ENCODE assay signal across 1 cellular context in the genomic region with DNA sequence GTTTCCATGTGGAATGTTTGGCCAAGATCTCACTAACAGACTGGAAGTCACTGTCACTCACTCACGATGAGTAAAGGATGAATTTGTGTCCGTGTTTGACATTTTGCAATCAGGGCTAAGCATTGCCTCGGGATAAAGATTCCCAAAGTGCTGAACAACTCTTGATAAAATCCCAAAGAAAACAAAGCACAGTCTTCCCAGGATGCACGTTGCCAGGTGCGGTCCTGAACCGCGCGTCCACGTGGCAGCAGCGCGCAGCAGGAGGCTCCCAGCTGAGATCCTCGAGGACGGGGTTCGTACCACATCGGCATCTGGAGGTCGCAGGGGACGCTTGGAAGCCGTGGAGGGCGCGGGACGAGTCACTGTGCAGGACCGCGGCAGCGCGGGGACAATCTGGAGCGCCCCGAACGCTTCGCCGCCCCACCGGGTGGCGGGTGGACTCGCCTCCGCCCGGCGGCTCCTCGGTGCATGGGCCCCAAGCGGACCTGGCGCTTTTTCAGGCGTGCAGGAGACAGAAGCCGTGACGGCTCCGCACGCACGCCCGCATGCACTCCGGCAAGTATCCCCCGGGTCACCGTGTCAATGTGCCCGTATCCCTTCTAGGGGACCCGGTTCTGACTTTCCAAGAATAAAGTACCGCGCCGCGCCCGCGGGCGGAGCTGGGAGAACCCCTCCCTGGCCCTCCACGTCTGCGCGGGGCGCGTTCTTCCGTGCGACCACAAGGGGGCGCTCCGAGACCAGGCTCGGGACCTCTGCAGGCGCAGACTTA.
TF ChIP-seq lines count a peak whose summit lies in the region.

No MANE protein-coding gene starts in this region.

TF ChIP-seq in HepG2, 621 proteins besides CTCF, POLR2A, EP300 and RAD21 (continued from another document and continues in another):
- TF ChIP-seq, protein P1, sequence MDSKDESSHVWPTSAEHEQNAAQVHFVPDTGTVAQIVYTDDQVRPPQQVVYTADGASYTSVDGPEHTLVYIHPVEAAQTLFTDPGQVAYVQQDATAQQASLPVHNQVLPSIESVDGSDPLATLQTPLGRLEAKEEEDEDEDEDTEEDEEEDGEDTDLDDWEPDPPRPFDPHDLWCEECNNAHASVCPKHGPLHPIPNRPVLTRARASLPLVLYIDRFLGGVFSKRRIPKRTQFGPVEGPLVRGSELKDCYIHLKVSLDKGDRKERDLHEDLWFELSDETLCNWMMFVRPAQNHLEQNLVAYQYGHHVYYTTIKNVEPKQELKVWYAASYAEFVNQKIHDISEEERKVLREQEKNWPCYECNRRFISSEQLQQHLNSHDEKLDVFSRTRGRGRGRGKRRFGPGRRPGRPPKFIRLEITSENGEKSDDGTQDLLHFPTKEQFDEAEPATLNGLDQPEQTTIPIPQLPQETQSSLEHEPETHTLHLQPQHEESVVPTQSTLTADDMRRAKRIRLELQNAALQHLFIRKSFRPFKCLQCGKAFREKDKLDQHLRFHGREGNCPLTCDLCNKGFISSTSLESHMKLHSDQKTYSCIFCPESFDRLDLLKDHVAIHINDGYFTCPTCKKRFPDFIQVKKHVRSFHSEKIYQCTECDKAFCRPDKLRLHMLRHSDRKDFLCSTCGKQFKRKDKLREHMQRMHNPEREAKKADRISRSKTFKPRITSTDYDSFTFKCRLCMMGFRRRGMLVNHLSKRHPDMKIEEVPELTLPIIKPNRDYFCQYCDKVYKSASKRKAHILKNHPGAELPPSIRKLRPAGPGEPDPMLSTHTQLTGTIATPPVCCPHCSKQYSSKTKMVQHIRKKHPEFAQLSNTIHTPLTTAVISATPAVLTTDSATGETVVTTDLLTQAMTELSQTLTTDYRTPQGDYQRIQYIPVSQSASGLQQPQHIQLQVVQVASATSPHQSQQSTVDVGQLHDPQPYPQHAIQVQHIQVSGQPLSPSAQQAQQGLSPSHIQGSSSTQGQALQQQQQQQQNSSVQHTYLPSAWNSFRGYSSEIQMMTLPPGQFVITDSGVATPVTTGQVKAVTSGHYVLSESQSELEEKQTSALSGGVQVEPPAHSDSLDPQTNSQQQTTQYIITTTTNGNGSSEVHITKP (CRISPR knock-in tag; IDR thresholded peaks at IDR 0.05; ENCODE audit: low read depth) = peak; percentile 27; the same call in 1 of the 2 replicates
- peak; percentile 94 for TF ChIP-seq KDM3A (CRISPR knock-in tag; IDR thresholded peaks at IDR 0.05; ENCODE audit: low read depth)
- TF ChIP-seq GATAD2A (CRISPR knock-in tag; IDR thresholded peaks at IDR 0.05) = 0 out of 2 replicates have a peak, but pooled peaks have one; percentile 38
- TF ChIP-seq, protein P2, sequence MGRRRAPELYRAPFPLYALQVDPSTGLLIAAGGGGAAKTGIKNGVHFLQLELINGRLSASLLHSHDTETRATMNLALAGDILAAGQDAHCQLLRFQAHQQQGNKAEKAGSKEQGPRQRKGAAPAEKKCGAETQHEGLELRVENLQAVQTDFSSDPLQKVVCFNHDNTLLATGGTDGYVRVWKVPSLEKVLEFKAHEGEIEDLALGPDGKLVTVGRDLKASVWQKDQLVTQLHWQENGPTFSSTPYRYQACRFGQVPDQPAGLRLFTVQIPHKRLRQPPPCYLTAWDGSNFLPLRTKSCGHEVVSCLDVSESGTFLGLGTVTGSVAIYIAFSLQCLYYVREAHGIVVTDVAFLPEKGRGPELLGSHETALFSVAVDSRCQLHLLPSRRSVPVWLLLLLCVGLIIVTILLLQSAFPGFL (CRISPR knock-in tag; IDR thresholded peaks at IDR 0.05) = peak; percentile 52; the same call in 1 of the 2 replicates
- no peak for TF ChIP-seq EZH2 (conservative IDR thresholded peaks at IDR 0.05; ENCODE audit: low read depth, low read length)
- TF ChIP-seq ZNF224 (CRISPR knock-in tag; IDR thresholded peaks at IDR 0.05) = peak; percentile 94; the same call in 1 of the 2 replicates
- no peak for TF ChIP-seq MBNL3 (CRISPR knock-in tag; conservative IDR thresholded peaks at IDR 0.05)
- TF ChIP-seq BRCA1 (CRISPR knock-in tag; IDR thresholded peaks at IDR 0.05) = 0 out of 2 replicates have a peak, but pooled peaks have one; percentile 49
- peak; percentile 97 for TF ChIP-seq IKZF4 (CRISPR knock-in tag; IDR thresholded peaks at IDR 0.05; ENCODE audit: borderline replicate concordance, low read depth, not compliant biosample characterization)
- no peak for TF ChIP-seq TCF7L2 (IDR thresholded peaks at IDR 0.05; ENCODE audit: low read depth, low read length)
- peak; percentile 53 for TF ChIP-seq ZNF451 (CRISPR knock-in tag; IDR thresholded peaks at IDR 0.05)
- peak; percentile 85 for TF ChIP-seq ZNF749 (CRISPR knock-in tag; IDR thresholded peaks at IDR 0.05; ENCODE audit: borderline replicate concordance)
- TF ChIP-seq, protein P3, sequence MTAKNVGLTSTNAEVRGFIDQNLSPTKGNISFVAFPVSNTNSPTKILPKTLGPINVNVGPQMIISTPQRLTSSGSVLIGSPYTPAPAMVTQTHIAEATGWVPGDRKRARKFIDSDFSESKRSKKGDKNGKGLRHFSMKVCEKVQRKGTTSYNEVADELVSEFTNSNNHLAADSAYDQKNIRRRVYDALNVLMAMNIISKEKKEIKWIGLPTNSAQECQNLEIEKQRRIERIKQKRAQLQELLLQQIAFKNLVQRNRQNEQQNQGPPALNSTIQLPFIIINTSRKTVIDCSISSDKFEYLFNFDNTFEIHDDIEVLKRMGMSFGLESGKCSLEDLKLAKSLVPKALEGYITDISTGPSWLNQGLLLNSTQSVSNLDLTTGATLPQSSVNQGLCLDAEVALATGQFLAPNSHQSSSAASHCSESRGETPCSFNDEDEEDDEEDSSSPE (CRISPR knock-in tag; IDR thresholded peaks at IDR 0.05) = peak; percentile 87
- TF ChIP-seq RBM22 (optimal IDR thresholded peaks at IDR 0.05; ENCODE audit: low read length) = no peak
- TF ChIP-seq ZNF644 (CRISPR knock-in tag; IDR thresholded peaks at IDR 0.05; ENCODE audit: low read depth) = no peak
- TF ChIP-seq, protein P4, sequence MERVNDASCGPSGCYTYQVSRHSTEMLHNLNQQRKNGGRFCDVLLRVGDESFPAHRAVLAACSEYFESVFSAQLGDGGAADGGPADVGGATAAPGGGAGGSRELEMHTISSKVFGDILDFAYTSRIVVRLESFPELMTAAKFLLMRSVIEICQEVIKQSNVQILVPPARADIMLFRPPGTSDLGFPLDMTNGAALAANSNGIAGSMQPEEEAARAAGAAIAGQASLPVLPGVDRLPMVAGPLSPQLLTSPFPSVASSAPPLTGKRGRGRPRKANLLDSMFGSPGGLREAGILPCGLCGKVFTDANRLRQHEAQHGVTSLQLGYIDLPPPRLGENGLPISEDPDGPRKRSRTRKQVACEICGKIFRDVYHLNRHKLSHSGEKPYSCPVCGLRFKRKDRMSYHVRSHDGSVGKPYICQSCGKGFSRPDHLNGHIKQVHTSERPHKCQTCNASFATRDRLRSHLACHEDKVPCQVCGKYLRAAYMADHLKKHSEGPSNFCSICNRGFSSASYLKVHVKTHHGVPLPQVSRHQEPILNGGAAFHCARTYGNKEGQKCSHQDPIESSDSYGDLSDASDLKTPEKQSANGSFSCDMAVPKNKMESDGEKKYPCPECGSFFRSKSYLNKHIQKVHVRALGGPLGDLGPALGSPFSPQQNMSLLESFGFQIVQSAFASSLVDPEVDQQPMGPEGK (CRISPR knock-in tag; IDR thresholded peaks at IDR 0.05) = peak; percentile 58
- TF ChIP-seq ZNF75D (CRISPR knock-in tag; IDR thresholded peaks at IDR 0.05; ENCODE audit: borderline replicate concordance) = peak; percentile 89; the same call in 1 of the 2 replicates
- TF ChIP-seq THAP11 (CRISPR knock-in tag; IDR thresholded peaks at IDR 0.05) = peak; percentile 41; the same call in 1 of the 2 replicates
- peak; percentile 84 for TF ChIP-seq ZNF788 (CRISPR knock-in tag; IDR thresholded peaks at IDR 0.05; ENCODE audit: borderline replicate concordance)
- TF ChIP-seq, protein P5, sequence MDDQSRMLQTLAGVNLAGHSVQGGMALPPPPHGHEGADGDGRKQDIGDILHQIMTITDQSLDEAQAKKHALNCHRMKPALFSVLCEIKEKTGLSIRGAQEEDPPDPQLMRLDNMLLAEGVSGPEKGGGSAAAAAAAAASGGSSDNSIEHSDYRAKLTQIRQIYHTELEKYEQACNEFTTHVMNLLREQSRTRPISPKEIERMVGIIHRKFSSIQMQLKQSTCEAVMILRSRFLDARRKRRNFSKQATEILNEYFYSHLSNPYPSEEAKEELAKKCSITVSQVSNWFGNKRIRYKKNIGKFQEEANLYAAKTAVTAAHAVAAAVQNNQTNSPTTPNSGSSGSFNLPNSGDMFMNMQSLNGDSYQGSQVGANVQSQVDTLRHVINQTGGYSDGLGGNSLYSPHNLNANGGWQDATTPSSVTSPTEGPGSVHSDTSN (CRISPR knock-in tag; IDR thresholded peaks at IDR 0.05; ENCODE audit: borderline replicate concordance) = no peak
- TF ChIP-seq, protein P6, sequence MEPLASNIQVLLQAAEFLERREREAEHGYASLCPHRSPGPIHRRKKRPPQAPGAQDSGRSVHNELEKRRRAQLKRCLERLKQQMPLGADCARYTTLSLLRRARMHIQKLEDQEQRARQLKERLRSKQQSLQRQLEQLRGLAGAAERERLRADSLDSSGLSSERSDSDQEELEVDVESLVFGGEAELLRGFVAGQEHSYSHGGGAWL (CRISPR knock-in tag; IDR thresholded peaks at IDR 0.05) = peak; percentile 97
- TF ChIP-seq, protein P7, sequence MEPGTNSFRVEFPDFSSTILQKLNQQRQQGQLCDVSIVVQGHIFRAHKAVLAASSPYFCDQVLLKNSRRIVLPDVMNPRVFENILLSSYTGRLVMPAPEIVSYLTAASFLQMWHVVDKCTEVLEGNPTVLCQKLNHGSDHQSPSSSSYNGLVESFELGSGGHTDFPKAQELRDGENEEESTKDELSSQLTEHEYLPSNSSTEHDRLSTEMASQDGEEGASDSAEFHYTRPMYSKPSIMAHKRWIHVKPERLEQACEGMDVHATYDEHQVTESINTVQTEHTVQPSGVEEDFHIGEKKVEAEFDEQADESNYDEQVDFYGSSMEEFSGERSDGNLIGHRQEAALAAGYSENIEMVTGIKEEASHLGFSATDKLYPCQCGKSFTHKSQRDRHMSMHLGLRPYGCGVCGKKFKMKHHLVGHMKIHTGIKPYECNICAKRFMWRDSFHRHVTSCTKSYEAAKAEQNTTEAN (CRISPR knock-in tag; conservative IDR thresholded peaks at IDR 0.05) = peak; percentile 34; the same call in 1 of the 2 replicates
- TF ChIP-seq ZNF546 (CRISPR knock-in tag; conservative IDR thresholded peaks at IDR 0.05) = peak; percentile 78; the same call in 1 of the 2 replicates
- TF ChIP-seq GABPA (IDR thresholded peaks at IDR 0.05; ENCODE audit: low read depth, low read length) = no peak
- TF ChIP-seq GABPA (CRISPR knock-in tag; IDR thresholded peaks at IDR 0.05; ENCODE audit: low read depth) = no peak
- TF ChIP-seq, protein P8, sequence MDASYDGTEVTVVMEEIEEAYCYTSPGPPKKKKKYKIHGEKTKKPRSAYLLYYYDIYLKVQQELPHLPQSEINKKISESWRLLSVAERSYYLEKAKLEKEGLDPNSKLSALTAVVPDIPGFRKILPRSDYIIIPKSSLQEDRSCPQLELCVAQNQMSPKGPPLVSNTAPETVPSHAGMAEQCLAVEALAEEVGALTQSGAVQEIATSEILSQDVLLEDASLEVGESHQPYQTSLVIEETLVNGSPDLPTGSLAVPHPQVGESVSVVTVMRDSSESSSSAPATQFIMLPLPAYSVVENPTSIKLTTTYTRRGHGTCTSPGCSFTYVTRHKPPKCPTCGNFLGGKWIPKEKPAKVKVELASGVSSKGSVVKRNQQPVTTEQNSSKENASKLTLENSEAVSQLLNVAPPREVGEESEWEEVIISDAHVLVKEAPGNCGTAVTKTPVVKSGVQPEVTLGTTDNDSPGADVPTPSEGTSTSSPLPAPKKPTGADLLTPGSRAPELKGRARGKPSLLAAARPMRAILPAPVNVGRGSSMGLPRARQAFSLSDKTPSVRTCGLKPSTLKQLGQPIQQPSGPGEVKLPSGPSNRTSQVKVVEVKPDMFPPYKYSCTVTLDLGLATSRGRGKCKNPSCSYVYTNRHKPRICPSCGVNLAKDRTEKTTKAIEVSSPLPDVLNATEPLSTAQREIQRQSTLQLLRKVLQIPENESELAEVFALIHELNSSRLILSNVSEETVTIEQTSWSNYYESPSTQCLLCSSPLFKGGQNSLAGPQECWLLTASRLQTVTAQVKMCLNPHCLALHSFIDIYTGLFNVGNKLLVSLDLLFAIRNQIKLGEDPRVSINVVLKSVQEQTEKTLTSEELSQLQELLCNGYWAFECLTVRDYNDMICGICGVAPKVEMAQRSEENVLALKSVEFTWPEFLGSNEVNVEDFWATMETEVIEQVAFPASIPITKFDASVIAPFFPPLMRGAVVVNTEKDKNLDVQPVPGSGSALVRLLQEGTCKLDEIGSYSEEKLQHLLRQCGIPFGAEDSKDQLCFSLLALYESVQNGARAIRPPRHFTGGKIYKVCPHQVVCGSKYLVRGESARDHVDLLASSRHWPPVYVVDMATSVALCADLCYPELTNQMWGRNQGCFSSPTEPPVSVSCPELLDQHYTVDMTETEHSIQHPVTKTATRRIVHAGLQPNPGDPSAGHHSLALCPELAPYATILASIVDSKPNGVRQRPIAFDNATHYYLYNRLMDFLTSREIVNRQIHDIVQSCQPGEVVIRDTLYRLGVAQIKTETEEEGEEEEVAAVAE (CRISPR knock-in tag; IDR thresholded peaks at IDR 0.05; ENCODE audit: borderline replicate concordance) = no peak; the same call in 1 of the 2 replicates
- TF ChIP-seq, protein P9, sequence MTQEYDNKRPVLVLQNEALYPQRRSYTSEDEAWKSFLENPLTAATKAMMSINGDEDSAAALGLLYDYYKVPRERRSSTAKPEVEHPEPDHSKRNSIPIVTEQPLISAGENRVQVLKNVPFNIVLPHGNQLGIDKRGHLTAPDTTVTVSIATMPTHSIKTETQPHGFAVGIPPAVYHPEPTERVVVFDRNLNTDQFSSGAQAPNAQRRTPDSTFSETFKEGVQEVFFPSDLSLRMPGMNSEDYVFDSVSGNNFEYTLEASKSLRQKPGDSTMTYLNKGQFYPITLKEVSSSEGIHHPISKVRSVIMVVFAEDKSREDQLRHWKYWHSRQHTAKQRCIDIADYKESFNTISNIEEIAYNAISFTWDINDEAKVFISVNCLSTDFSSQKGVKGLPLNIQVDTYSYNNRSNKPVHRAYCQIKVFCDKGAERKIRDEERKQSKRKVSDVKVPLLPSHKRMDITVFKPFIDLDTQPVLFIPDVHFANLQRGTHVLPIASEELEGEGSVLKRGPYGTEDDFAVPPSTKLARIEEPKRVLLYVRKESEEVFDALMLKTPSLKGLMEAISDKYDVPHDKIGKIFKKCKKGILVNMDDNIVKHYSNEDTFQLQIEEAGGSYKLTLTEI (CRISPR knock-in tag; conservative IDR thresholded peaks at IDR 0.05) = no peak
- TF ChIP-seq ZSCAN22 (CRISPR knock-in tag; IDR thresholded peaks at IDR 0.05) = peak; percentile 78; the same call in 1 of the 2 replicates
- TF ChIP-seq BRD4 (CRISPR knock-in tag; IDR thresholded peaks at IDR 0.05) = peak; percentile 77
- TF ChIP-seq ZNF530 (CRISPR knock-in tag; IDR thresholded peaks at IDR 0.05; ENCODE audit: low read depth) = peak; percentile 95
- TF ChIP-seq KAT8 (CRISPR knock-in tag; IDR thresholded peaks at IDR 0.05) = peak; percentile 56
- 0 out of 2 replicates have a peak, but pooled peaks have one; percentile 35 for TF ChIP-seq ZNF180 (CRISPR knock-in tag; IDR thresholded peaks at IDR 0.05; ENCODE audit: borderline replicate concordance, low read depth)
- TF ChIP-seq ZMAT3 (CRISPR knock-in tag; conservative IDR thresholded peaks at IDR 0.05) = peak; percentile 97
- TF ChIP-seq GTF2F1 (IDR thresholded peaks at IDR 0.05; ENCODE audit: low read length) = no peak
- peak; percentile 83; the same call in 1 of the 2 replicates for TF ChIP-seq ZNF746 (CRISPR knock-in tag; IDR thresholded peaks at IDR 0.05)
- TF ChIP-seq MTF1 (CRISPR knock-in tag; IDR thresholded peaks at IDR 0.05) = no peak
- TF ChIP-seq, protein P10, sequence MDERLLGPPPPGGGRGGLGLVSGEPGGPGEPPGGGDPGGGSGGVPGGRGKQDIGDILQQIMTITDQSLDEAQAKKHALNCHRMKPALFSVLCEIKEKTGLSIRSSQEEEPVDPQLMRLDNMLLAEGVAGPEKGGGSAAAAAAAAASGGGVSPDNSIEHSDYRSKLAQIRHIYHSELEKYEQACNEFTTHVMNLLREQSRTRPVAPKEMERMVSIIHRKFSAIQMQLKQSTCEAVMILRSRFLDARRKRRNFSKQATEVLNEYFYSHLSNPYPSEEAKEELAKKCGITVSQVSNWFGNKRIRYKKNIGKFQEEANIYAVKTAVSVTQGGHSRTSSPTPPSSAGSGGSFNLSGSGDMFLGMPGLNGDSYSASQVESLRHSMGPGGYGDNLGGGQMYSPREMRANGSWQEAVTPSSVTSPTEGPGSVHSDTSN (CRISPR knock-in tag; IDR thresholded peaks at IDR 0.05) = no peak
